17 cellular contexts compared by ENCODE assay signal in genomic region chr5:126816649-126817048, GRCh38.
A peak's percentile ranks its signal among the peaks of the same experiment; 100 is the strongest.
DNase-seq lines count a peak whose midpoint lies in the region; ATAC-seq, FAIRE-seq and TF ChIP-seq lines count a peak whose summit lies in the region.
"Had no signal": no experiment of that assay in that cellular context is flagged by ENCODE, and none has a peak within 500 bp of the region (broad histone marks: within the 10 kb centered on the region; RNA-seq: fewer than 3 reads in every experiment).

No MANE protein-coding gene starts in this region.

- H3K9me3 Mint-ChIP-seq in T-helper 2 cell treated with Interferon-gamma antibody and Interleukin-4, amounts not matched to agents 5 μg/mL and 100 μg/mL, for 36 hours, result no peaks in the 10 kb centered on the region
- H3K9me3 Mint-ChIP-seq in stimulated activated naive CD8-positive, alpha-beta T cell treated with anti-CD3 and anti-CD28 coated beads, Interleukin-15, Interleukin-2, amounts not matched to agents 100 ng/mL and 50 ng/mL, for 24 hours, result no peaks in the 10 kb centered on the region
- no peaks in the 10 kb centered on the region for H3K9me3 Mint-ChIP-seq in stimulated activated naive CD8-positive, alpha-beta T cell treated with anti-CD3 and anti-CD28 coated beads, Interleukin-15, amount 100 ng/mL, for 72 hours

- TF ChIP-seq POLR2A in erythroblast (IDR thresholded peaks at IDR 0.05; ENCODE audit: low read length) (no peak), H54 (IDR thresholded peaks at IDR 0.05; ENCODE audit: low read depth, low read length) (no peak)

- no peak for ATAC-seq in stimulated activated naive CD8-positive, alpha-beta T cell treated with anti-CD3 and anti-CD28 coated beads, Interleukin-15, Interleukin-2, amounts not matched to agents 100 U/mL and 50 U/mL, for 24 hours
- no peak for ATAC-seq in stimulated activated naive CD8-positive, alpha-beta T cell treated with anti-CD3 and anti-CD28 coated beads, Interleukin-15, amount 100 ng/mL, for 72 hours
- ATAC-seq: GM12878, Panc1 had no signal

- H3K4me1 Mint-ChIP-seq in T-helper 2 cell treated with Interferon-gamma antibody and Interleukin-4, amounts not matched to agents 5 μg/mL and 100 μg/mL, for 36 hours (ENCODE audit: low read depth), result peaks cover 31% of the 10 kb centered on the region
- H3K4me1 Mint-ChIP-seq in stimulated activated naive CD8-positive, alpha-beta T cell treated with anti-CD3 and anti-CD28 coated beads, Interleukin-15, Interleukin-2, amounts not matched to agents 100 ng/mL and 50 ng/mL, for 24 hours (ENCODE audit: low read depth), result peaks cover 22% of the 10 kb centered on the region
- H3K4me1 Mint-ChIP-seq in stimulated activated naive CD8-positive, alpha-beta T cell treated with anti-CD3 and anti-CD28 coated beads, Interleukin-15, amount 100 ng/mL, for 72 hours, result peaks cover 7% of the 10 kb centered on the region

- FAIRE-seq in H54 (lab: Jason Lieb, UNC), result no peak
- FAIRE-seq: GM12878 had no signal

- no peak overlapping the region for H3K4me3 Mint-ChIP-seq in T-helper 2 cell treated with Interferon-gamma antibody and Interleukin-4, amounts not matched to agents 5 μg/mL and 100 μg/mL, for 36 hours
- H3K4me3 Mint-ChIP-seq in stimulated activated naive CD8-positive, alpha-beta T cell treated with anti-CD3 and anti-CD28 coated beads, Interleukin-15, Interleukin-2, amounts not matched to agents 100 ng/mL and 50 ng/mL, for 24 hours, result no peak overlapping the region
- H3K4me3 Mint-ChIP-seq in stimulated activated naive CD8-positive, alpha-beta T cell treated with anti-CD3 and anti-CD28 coated beads, Interleukin-15, amount 100 ng/mL, for 72 hours, result no peak overlapping the region

- H3K27ac Mint-ChIP-seq in T-helper 2 cell treated with Interferon-gamma antibody and Interleukin-4, amounts not matched to agents 5 μg/mL and 100 μg/mL, for 36 hours, result peak overlapping the region; percentile 8
- H3K27ac Mint-ChIP-seq in stimulated activated naive CD8-positive, alpha-beta T cell treated with anti-CD3 and anti-CD28 coated beads, Interleukin-15, Interleukin-2, amounts not matched to agents 100 ng/mL and 50 ng/mL, for 24 hours, result peak overlapping the region; percentile 63
- peak overlapping the region; percentile 53 to 71 for H3K27ac Mint-ChIP-seq in stimulated activated naive CD8-positive, alpha-beta T cell treated with anti-CD3 and anti-CD28 coated beads, Interleukin-15, amount 100 ng/mL, for 72 hours

- H3K36me3 Mint-ChIP-seq in T-helper 2 cell treated with Interferon-gamma antibody and Interleukin-4, amounts not matched to agents 5 μg/mL and 100 μg/mL, for 36 hours (ENCODE audit: low read depth), result peaks cover 67% of the 10 kb centered on the region
- peaks cover 72% of the 10 kb centered on the region for H3K36me3 Mint-ChIP-seq in stimulated activated naive CD8-positive, alpha-beta T cell treated with anti-CD3 and anti-CD28 coated beads, Interleukin-15, Interleukin-2, amounts not matched to agents 100 ng/mL and 50 ng/mL, for 24 hours (ENCODE audit: low read depth)

- DNase-seq in T-helper 2 cell treated with Interferon-gamma antibody and Interleukin-4, amounts not matched to agents 5 μg/mL and 100 μg/mL, for 36 hours (ENCODE audit: low spot score), result no peak
- no peak for DNase-seq in T-helper 2 cell
- no peak for DNase-seq in stimulated activated naive CD8-positive, alpha-beta T cell treated with anti-CD3 and anti-CD28 coated beads, Interleukin-15, Interleukin-2, amounts not matched to agents 100 U/mL and 50 U/mL, for 24 hours
- DNase-seq in erythroblast (lab: John Stamatoyannopoulos, UW), result peak; percentile 43 to 48
- no peak for DNase-seq in stimulated activated naive CD8-positive, alpha-beta T cell treated with anti-CD3 and anti-CD28 coated beads, Interleukin-15, amount 100 ng/mL, for 72 hours
- DNase-seq in H54 (ENCODE audit: insufficient read length, low spot score), result no peak
- DNase-seq in activated CD4-positive, CD25-positive, alpha-beta regulatory T cell (lab: John Stamatoyannopoulos, UW), result no peak
- DNase-seq: DMS 273 treated with DMSO at 0.1 percent for 48 hours, GDM1, GOT3, KG1, NCI-H1436 treated with DMSO at 0.1 percent for 48 hours, NCI-H2081 treated with DMSO at 0.1 percent for 48 hours, NCI-H524 treated with DMSO at 0.1 percent for 48 hours had no signal

- H3K27me3 Mint-ChIP-seq in T-helper 2 cell treated with Interferon-gamma antibody and Interleukin-4, amounts not matched to agents 5 μg/mL and 100 μg/mL, for 36 hours (ENCODE audit: low read depth), result no peaks in the 10 kb centered on the region
- no peaks in the 10 kb centered on the region for H3K27me3 Mint-ChIP-seq in stimulated activated naive CD8-positive, alpha-beta T cell treated with anti-CD3 and anti-CD28 coated beads, Interleukin-15, Interleukin-2, amounts not matched to agents 100 ng/mL and 50 ng/mL, for 24 hours
- no peaks in the 10 kb centered on the region for H3K27me3 Mint-ChIP-seq in stimulated activated naive CD8-positive, alpha-beta T cell treated with anti-CD3 and anti-CD28 coated beads, Interleukin-15, amount 100 ng/mL, for 72 hours

Comparison
In these comparisons a context has a peak if more than half of its experiments do, and no peak if none do; other contexts are left out.
1. DNase-seq: peak in erythroblast (2 of 2); none in T-helper 2 cell treated with Interferon-gamma antibody and Interleukin-4, amounts not matched to agents 5 μg/mL and 100 μg/mL, for 36 hours (single experiment), T-helper 2 cell (0 of 5), stimulated activated naive CD8-positive, alpha-beta T cell treated with anti-CD3 and anti-CD28 coated beads, Interleukin-15, Interleukin-2, amounts not matched to agents 100 U/mL and 50 U/mL, for 24 hours (single experiment), stimulated activated naive CD8-positive, alpha-beta T cell treated with anti-CD3 and anti-CD28 coated beads, Interleukin-15, amount 100 ng/mL, for 72 hours (0 of 2), H54 (single experiment) and activated CD4-positive, CD25-positive, alpha-beta regulatory T cell (0 of 4).
2. H3K27ac Mint-ChIP-seq: peak in every context shown above with its lines; median percentile 63 in stimulated activated naive CD8-positive, alpha-beta T cell treated with anti-CD3 and anti-CD28 coated beads, Interleukin-15, Interleukin-2, amounts not matched to agents 100 ng/mL and 50 ng/mL, for 24 hours; 62 in stimulated activated naive CD8-positive, alpha-beta T cell treated with anti-CD3 and anti-CD28 coated beads, Interleukin-15, amount 100 ng/mL, for 72 hours; 8 in T-helper 2 cell treated with Interferon-gamma antibody and Interleukin-4, amounts not matched to agents 5 μg/mL and 100 μg/mL, for 36 hours.